In the genomic region with DNA sequence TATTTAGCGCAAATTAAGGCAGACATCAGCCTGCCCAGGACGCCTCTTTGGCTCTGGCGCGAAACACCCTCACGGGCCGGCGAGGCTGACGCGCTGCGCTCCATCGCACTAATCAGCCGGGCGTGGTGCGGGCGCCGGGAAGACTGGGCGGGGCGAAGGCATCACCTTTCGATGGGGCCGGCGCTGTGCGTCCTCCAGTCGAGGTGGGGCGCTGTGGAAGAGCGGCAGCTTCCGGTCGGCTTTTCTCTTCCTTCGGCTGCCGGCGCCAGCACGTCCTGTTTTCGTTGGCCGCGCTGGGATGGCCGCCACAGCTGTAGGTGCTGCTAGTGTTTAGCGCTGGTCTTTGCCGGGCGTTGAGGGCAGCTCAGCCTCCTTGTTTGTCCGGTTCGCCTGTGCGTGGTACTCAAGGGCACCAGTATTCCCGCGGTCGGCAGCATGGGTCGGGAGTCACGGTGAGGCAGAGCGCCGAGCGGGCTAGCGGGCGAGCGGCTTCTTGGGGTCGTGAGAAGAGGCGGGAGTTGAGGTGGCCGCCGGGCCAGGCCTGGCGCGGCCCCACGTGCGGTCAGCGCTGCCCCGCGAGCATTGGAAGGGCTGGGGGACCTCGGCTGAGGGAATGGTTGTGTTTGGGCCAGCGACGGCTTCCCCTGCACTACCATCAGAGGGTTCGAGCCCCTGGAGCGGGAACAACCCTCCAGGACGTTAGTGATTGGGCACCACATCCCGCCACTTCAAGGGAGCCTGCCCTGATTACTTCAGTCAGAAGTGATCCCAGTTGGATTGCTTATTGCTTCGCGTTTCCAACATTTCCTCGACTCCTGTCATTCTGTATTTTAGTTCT, we compare ENCODE assay signal across 1 cellular context.
TF ChIP-seq lines count a peak whose summit lies in the region.

TSS of gene DDX46 (plus strand) at position 276 of the 838 bp plus-strand sequence. CDS start at position 436, 160 bp downstream.

TF ChIP-seq in GM12878, 131 proteins besides CTCF, POLR2A, EP300 and RAD21 (continued from another document):
- TF ChIP-seq, protein P1, sequence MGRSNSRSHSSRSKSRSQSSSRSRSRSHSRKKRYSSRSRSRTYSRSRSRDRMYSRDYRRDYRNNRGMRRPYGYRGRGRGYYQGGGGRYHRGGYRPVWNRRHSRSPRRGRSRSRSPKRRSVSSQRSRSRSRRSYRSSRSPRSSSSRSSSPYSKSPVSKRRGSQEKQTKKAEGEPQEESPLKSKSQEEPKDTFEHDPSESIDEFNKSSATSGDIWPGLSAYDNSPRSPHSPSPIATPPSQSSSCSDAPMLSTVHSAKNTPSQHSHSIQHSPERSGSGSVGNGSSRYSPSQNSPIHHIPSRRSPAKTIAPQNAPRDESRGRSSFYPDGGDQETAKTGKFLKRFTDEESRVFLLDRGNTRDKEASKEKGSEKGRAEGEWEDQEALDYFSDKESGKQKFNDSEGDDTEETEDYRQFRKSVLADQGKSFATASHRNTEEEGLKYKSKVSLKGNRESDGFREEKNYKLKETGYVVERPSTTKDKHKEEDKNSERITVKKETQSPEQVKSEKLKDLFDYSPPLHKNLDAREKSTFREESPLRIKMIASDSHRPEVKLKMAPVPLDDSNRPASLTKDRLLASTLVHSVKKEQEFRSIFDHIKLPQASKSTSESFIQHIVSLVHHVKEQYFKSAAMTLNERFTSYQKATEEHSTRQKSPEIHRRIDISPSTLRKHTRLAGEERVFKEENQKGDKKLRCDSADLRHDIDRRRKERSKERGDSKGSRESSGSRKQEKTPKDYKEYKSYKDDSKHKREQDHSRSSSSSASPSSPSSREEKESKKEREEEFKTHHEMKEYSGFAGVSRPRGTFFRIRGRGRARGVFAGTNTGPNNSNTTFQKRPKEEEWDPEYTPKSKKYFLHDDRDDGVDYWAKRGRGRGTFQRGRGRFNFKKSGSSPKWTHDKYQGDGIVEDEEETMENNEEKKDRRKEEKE (IDR thresholded peaks at IDR 0.05), result no peak
- no peak for TF ChIP-seq CEBPB (IDR thresholded peaks at IDR 0.05; ENCODE audit: borderline replicate concordance in 1 of 2, low read depth in 2 of 2, low read length in 2 of 2)
- no peak; the same call in 1 of the 2 replicates for TF ChIP-seq GATAD2B (conservative IDR thresholded peaks at IDR 0.05; ENCODE audit: low read depth)
- peak; percentile 71; the same call in 1 of the 2 replicates for TF ChIP-seq HDGF (IDR thresholded peaks at IDR 0.05)
- no peak for TF ChIP-seq PAX8 (IDR thresholded peaks at IDR 0.05)
- TF ChIP-seq NFYA (IDR thresholded peaks at IDR 0.05; ENCODE audit: borderline replicate concordance, low read depth, low read length), result no peak
- no peak for TF ChIP-seq SUZ12 (IDR thresholded peaks at IDR 0.05; ENCODE audit: unreplicated experiment)
- peak; percentile 82; the same call in 1 of the 2 replicates for TF ChIP-seq MXI1 (IDR thresholded peaks at IDR 0.05; ENCODE audit: low read depth, low read length)
- 0 out of 2 replicates have a peak, but pooled peaks have one; percentile 9 for TF ChIP-seq SREBF2 (IDR thresholded peaks at IDR 0.05; ENCODE audit: low read length)
- no peak for TF ChIP-seq YBX1 (IDR thresholded peaks at IDR 0.05)
- TF ChIP-seq, protein P2, sequence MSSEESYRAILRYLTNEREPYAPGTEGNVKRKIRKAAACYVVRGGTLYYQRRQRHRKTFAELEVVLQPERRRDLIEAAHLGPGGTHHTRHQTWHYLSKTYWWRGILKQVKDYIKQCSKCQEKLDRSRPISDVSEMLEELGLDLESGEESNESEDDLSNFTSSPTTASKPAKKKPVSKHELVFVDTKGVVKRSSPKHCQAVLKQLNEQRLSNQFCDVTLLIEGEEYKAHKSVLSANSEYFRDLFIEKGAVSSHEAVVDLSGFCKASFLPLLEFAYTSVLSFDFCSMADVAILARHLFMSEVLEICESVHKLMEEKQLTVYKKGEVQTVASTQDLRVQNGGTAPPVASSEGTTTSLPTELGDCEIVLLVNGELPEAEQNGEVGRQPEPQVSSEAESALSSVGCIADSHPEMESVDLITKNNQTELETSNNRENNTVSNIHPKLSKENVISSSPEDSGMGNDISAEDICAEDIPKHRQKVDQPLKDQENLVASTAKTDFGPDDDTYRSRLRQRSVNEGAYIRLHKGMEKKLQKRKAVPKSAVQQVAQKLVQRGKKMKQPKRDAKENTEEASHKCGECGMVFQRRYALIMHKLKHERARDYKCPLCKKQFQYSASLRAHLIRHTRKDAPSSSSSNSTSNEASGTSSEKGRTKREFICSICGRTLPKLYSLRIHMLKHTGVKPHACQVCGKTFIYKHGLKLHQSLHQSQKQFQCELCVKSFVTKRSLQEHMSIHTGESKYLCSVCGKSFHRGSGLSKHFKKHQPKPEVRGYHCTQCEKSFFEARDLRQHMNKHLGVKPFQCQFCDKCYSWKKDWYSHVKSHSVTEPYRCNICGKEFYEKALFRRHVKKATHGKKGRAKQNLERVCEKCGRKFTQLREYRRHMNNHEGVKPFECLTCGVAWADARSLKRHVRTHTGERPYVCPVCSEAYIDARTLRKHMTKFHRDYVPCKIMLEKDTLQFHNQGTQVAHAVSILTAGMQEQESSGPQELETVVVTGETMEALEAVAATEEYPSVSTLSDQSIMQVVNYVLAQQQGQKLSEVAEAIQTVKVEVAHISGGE (CRISPR knock-in tag; IDR thresholded peaks at IDR 0.05), result no peak
- TF ChIP-seq SRF (IDR thresholded peaks at IDR 0.05; ENCODE audit: low read depth in 2 of 2, low read length in 2 of 2), result peak in 1 of 2 experiments; percentile 52; a peak in 1 of 4 replicates
- peak; percentile 87 for TF ChIP-seq NKRF (conservative IDR thresholded peaks at IDR 0.05)
- no peak for TF ChIP-seq MYB (IDR thresholded peaks at IDR 0.05; ENCODE audit: borderline replicate concordance, low read depth, low read length)
- peak; percentile 83 for TF ChIP-seq FOXK2 (IDR thresholded peaks at IDR 0.05)
- no peak for TF ChIP-seq CHD2 (IDR thresholded peaks at IDR 0.05; ENCODE audit: borderline replicate concordance, low read depth, low read length)
- peak; percentile 66 for TF ChIP-seq MLLT1 (IDR thresholded peaks at IDR 0.05)
- TF ChIP-seq, protein P3, sequence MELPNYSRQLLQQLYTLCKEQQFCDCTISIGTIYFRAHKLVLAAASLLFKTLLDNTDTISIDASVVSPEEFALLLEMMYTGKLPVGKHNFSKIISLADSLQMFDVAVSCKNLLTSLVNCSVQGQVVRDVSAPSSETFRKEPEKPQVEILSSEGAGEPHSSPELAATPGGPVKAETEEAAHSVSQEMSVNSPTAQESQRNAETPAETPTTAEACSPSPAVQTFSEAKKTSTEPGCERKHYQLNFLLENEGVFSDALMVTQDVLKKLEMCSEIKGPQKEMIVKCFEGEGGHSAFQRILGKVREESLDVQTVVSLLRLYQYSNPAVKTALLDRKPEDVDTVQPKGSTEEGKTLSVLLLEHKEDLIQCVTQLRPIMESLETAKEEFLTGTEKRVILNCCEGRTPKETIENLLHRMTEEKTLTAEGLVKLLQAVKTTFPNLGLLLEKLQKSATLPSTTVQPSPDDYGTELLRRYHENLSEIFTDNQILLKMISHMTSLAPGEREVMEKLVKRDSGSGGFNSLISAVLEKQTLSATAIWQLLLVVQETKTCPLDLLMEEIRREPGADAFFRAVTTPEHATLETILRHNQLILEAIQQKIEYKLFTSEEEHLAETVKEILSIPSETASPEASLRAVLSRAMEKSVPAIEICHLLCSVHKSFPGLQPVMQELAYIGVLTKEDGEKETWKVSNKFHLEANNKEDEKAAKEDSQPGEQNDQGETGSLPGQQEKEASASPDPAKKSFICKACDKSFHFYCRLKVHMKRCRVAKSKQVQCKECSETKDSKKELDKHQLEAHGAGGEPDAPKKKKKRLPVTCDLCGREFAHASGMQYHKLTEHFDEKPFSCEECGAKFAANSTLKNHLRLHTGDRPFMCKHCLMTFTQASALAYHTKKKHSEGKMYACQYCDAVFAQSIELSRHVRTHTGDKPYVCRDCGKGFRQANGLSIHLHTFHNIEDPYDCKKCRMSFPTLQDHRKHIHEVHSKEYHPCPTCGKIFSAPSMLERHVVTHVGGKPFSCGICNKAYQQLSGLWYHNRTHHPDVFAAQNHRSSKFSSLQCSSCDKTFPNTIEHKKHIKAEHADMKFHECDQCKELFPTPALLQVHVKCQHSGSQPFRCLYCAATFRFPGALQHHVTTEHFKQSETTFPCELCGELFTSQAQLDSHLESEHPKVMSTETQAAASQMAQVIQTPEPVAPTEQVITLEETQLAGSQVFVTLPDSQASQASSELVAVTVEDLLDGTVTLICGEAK (IDR thresholded peaks at IDR 0.05; ENCODE audit: borderline replicate concordance), result peak; percentile 92
- TF ChIP-seq ELK1 (IDR thresholded peaks at IDR 0.05; ENCODE audit: low read depth, low read length), result peak; percentile 90
- TF ChIP-seq SUPT20H (IDR thresholded peaks at IDR 0.05; ENCODE audit: borderline replicate concordance, control insufficient read depth, low read depth, low read length), result no peak
- no peak for TF ChIP-seq ZNF274 (IDR thresholded peaks at IDR 0.05; ENCODE audit: insufficient read depth, insufficient read length)
- 0 out of 2 replicates have a peak, but pooled peaks have one; percentile 9 for TF ChIP-seq SMC3 (IDR thresholded peaks at IDR 0.05; ENCODE audit: borderline replicate concordance, low read length)
- no peak for TF ChIP-seq TBL1XR1 (IDR thresholded peaks at IDR 0.05; ENCODE audit: low read depth, low read length)
- TF ChIP-seq IKZF1 (conservative IDR thresholded peaks at IDR 0.05), result peak; percentile 91
- no peak for TF ChIP-seq BCL11A (IDR thresholded peaks at IDR 0.05; ENCODE audit: low read depth, low read length)
- TF ChIP-seq BRCA1 (IDR thresholded peaks at IDR 0.05; ENCODE audit: low read depth, low read length), result no peak
- TF ChIP-seq ETV6 (conservative IDR thresholded peaks at IDR 0.05 in 1 of 2, IDR thresholded peaks at IDR 0.05 in 1 of 2; ENCODE audit: borderline replicate concordance in 1 of 2, low read depth in 1 of 2), result no peak
